8 cellular contexts compared by ENCODE assay signal in the genomic region with DNA sequence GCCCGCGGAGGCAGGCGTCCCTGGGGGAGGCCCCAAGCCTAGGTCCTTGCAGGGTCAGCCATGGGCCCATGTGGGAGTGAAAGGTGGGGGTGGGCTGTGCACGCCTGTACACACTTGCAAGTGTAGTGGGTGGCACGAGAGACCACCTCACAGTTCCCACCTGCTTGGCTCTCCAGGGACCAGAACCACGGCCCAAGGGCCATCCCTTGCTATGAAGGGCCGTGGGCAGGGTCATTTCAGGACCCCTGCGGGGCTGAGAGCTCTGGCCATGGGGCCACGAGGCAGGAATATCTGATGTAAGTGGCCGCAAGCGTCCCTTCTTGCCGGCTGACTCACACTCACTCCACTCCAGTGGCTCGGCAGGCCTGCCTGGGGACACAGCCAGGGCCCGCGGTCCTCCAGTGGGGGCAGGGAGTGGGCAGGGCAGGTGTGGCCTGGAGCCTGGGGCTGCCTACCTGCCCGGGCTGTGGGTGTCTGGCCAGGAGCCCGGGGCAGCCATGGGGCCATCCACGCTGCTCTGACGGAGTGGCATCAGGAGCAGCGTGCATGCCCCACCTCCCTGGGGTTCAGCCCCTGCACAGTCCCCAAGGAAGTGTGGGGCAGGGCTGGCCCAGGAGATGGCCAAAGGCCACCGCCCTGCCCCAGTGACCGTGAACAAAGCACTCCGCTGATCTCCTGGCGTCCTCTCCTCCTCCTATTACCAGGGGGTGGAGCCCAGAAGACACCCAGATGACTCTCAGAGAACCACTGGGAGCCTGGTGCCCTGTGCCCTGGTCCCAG. TPM values are rescaled to one million over a fixed set of nuclear protein-coding genes. Genes with fewer than 3 reads are reported as not detected.
DNase-seq lines count a peak whose midpoint lies in the region; ATAC-seq and TF ChIP-seq lines count a peak whose summit lies in the region.

No MANE protein-coding gene starts in this region.

- peak overlapping the region; percentile 81 for H3K4me3 Mint-ChIP-seq in activated naive CD4-positive, alpha-beta T cell treated with anti-CD3 and anti-CD28 coated beads for 36 hours
- peak overlapping the region; percentile 91 for H3K4me3 Mint-ChIP-seq in endothelial cell (ENCODE audit: unreplicated experiment)

- H3K4me1 Mint-ChIP-seq in activated naive CD4-positive, alpha-beta T cell treated with anti-CD3 and anti-CD28 coated beads for 36 hours (ENCODE audit: low read depth), result peaks cover 52% of the 10 kb centered on the region
- peaks cover 23% of the 10 kb centered on the region for H3K4me1 Mint-ChIP-seq in endothelial cell (ENCODE audit: unreplicated experiment)

- H3K27me3 ChIP-seq in SJSA1 (replicated peaks), result no peaks in the 10 kb centered on the region
- H3K27me3 ChIP-seq in muscle layer of colon (ENCODE audit: control insufficient read depth in 1 of 2, insufficient read depth in 2 of 2, low read length in 2 of 2), result no peaks in the 10 kb centered on the region

- H3K36me3 ChIP-seq in SJSA1 (no peaks in the 10 kb centered on the region), muscle layer of colon (ENCODE audit: insufficient read depth, low read length) (no peaks in the 10 kb centered on the region)

- no peak for ATAC-seq in GM19467 (IDR thresholded peaks at IDR 0.05; ENCODE audit: unreplicated experiment)

- intact Hi-C loops in activated naive CD4-positive, alpha-beta T cell treated with anti-CD3 and anti-CD28 coated beads for 36 hours (cut with micrococcal nuclease), result loop anchor here (2.0 to 5.0 kb wide), 3 partner anchors 25 to 177 kb away; no protein-coding TSS in a partner anchor

- DNase-seq in activated naive CD4-positive, alpha-beta T cell treated with anti-CD3 and anti-CD28 coated beads for 36 hours, result no peak
- no peak for DNase-seq in activated naive CD4-positive, alpha-beta T cell treated with anti-CD3 and anti-CD28 coated beads, Interleukin-2, amount 50 U/mL, for 16 hours
- DNase-seq in SJSA1 (ENCODE audit: low read depth in 1 of 2, low spot score in 2 of 2), result peak; percentile 62 to 73
- DNase-seq in endothelial cell (ENCODE audit: low spot score), result no peak
- DNase-seq in G401 (ENCODE audit: low spot score), result no peak
- DNase-seq in activated effector memory CD4-positive, alpha-beta T cell treated with anti-CD3 and anti-CD28 coated beads, Interleukin-2, amount 50 U/mL, for 16 hours, result no peak

- H3K9me3 Mint-ChIP-seq in activated naive CD4-positive, alpha-beta T cell treated with anti-CD3 and anti-CD28 coated beads for 36 hours, result no peaks in the 10 kb centered on the region
- H3K9me3 Mint-ChIP-seq in endothelial cell (ENCODE audit: unreplicated experiment), result no peaks in the 10 kb centered on the region

- H3K36me3 Mint-ChIP-seq in activated naive CD4-positive, alpha-beta T cell treated with anti-CD3 and anti-CD28 coated beads for 36 hours (ENCODE audit: low read depth), result no peaks in the 10 kb centered on the region
- H3K36me3 Mint-ChIP-seq in endothelial cell (ENCODE audit: low read depth, unreplicated experiment), result no peaks in the 10 kb centered on the region

- H3K9me3 ChIP-seq in SJSA1 (replicated peaks), result no peaks in the 10 kb centered on the region
- H3K9me3 ChIP-seq in muscle layer of colon (ENCODE audit: low read length), result no peaks in the 10 kb centered on the region

- H3K4me1 ChIP-seq in SJSA1 (replicated peaks) (peaks cover 40% of the 10 kb centered on the region), muscle layer of colon (ENCODE audit: insufficient read depth, low read length) (peaks cover 39% of the 10 kb centered on the region)

- H3K27ac ChIP-seq in SJSA1 (peak overlapping the region; percentile 93), muscle layer of colon (ENCODE audit: low read depth, low read length) (peak overlapping the region; percentile 100)

- no peak for TF ChIP-seq CTCF in endothelial cell (IDR thresholded peaks at IDR 0.05; ENCODE audit: unreplicated experiment)

- H3K27me3 Mint-ChIP-seq in activated naive CD4-positive, alpha-beta T cell treated with anti-CD3 and anti-CD28 coated beads for 36 hours (ENCODE audit: low read depth), result no peaks in the 10 kb centered on the region
- peaks cover 14% of the 10 kb centered on the region for H3K27me3 Mint-ChIP-seq in endothelial cell (ENCODE audit: unreplicated experiment)

- H3K9ac ChIP-seq in muscle layer of colon (ENCODE audit: low read length), result peak overlapping the region; percentile 76

- peak overlapping the region; percentile 10 for H3K4me3 ChIP-seq in SJSA1
- H3K4me3 ChIP-seq in muscle layer of colon (ENCODE audit: low read depth in 1 of 2, low read length in 2 of 2), result peak overlapping the region in 1 of 2 donors; percentile 78

- H3K27ac Mint-ChIP-seq in activated naive CD4-positive, alpha-beta T cell treated with anti-CD3 and anti-CD28 coated beads for 36 hours, result peak overlapping the region; percentile 98
- peak overlapping the region; percentile 75 for H3K27ac Mint-ChIP-seq in endothelial cell (ENCODE audit: unreplicated experiment)

- in situ Hi-C loops in G401 (cut with HindIII; ENCODE audit: low sequenced_read_pairs), result no loop called here

- CTCF ChIA-PET in activated naive CD4-positive, alpha-beta T cell treated with anti-CD3 and anti-CD28 coated beads for 36 hours (lab: Charles Lee), result no interaction called here

RNA-seq across cellular contexts. Expression of gene MKNK2, which starts 8.6 kb away (rescaled TPM):
- 100 to 1,000 TPM; 155 to 157 TPM for total RNA-seq in activated naive CD4-positive, alpha-beta T cell treated with anti-CD3 and anti-CD28 coated beads for 36 hours
- total RNA-seq in SJSA1 (2014; rRNA removed; shearing (Covaris generic)), result 18.7 and 31.6 TPM in 2 replicates
- total RNA-seq in endothelial cell (ENCODE audit: unreplicated experiment), result 228 TPM
- 113 and 118 TPM in 2 replicates for total RNA-seq in G401 (2014; rRNA removed; shearing (Covaris generic))

RNA-seq across cellular contexts. Expression of gene MOB3A, which starts 36.5 kb away (rescaled TPM):
- 10 to 100 TPM; 43.7 to 44.1 TPM for total RNA-seq in activated naive CD4-positive, alpha-beta T cell treated with anti-CD3 and anti-CD28 coated beads for 36 hours
- total RNA-seq in SJSA1 (2014; rRNA removed; shearing (Covaris generic)), result 10.1 and 20.6 TPM in 2 replicates
- total RNA-seq in endothelial cell (ENCODE audit: unreplicated experiment), result 88.5 TPM
- total RNA-seq in G401 (2014; rRNA removed; shearing (Covaris generic)), result 20.6 and 29.0 TPM in 2 replicates

RNA-seq across cellular contexts. Expression of gene IZUMO4, which starts 37.1 kb away (rescaled TPM):
- total RNA-seq in activated naive CD4-positive, alpha-beta T cell treated with anti-CD3 and anti-CD28 coated beads for 36 hours, result 10 to 100 TPM; 13.1 to 14.2 TPM
- 1.9 TPM in 1 of 2 replicates, not detected in the other for total RNA-seq in SJSA1 (2014; rRNA removed; shearing (Covaris generic))
- 8.9 TPM for total RNA-seq in endothelial cell (ENCODE audit: unreplicated experiment)
- total RNA-seq in G401 (2014; rRNA removed; shearing (Covaris generic)), result 0.25 and 4.0 TPM in 2 replicates

RNA-seq across cellular contexts. Expression of gene BTBD2, which starts 44.1 kb away (rescaled TPM):
- 10 to 100 TPM; 37.0 to 49.0 TPM for total RNA-seq in activated naive CD4-positive, alpha-beta T cell treated with anti-CD3 and anti-CD28 coated beads for 36 hours
- 25.7 and 32.6 TPM in 2 replicates for total RNA-seq in SJSA1 (2014; rRNA removed; shearing (Covaris generic))
- 80.5 TPM for total RNA-seq in endothelial cell (ENCODE audit: unreplicated experiment)
- total RNA-seq in G401 (2014; rRNA removed; shearing (Covaris generic)), result 70.9 and 89.0 TPM in 2 replicates

Comparison
In these comparisons a context has a peak if more than half of its experiments do, and no peak if none do; other contexts are left out.
1. DNase-seq: peak in SJSA1 (2 of 2); none in activated naive CD4-positive, alpha-beta T cell treated with anti-CD3 and anti-CD28 coated beads for 36 hours (single experiment), activated naive CD4-positive, alpha-beta T cell treated with anti-CD3 and anti-CD28 coated beads, Interleukin-2, amount 50 U/mL, for 16 hours (single experiment), endothelial cell (single experiment), G401 (single experiment) and activated effector memory CD4-positive, alpha-beta T cell treated with anti-CD3 and anti-CD28 coated beads, Interleukin-2, amount 50 U/mL, for 16 hours (single experiment).